Comparison of ENCODE assay signal across 26 cellular contexts in the genomic region with DNA sequence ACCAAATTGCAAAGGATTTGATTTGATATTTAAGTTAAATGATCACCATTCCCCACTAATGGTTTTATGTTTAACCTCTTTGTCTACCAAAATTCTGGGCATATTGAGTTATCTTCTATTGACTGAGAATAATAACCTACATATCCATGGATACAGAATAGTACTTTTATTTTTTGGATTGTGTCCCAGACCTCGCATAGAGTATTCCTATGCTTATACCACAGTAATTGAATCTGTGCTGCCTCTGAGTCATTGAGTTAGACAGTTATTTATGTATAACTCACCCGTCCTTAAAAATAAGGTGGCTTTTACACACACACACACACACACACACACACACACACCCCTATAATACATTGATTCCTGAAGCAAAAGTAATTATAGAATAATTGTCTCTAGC.
DNase-seq lines count a peak whose midpoint lies in the region; ATAC-seq and TF ChIP-seq lines count a peak whose summit lies in the region.
"Had no signal": no experiment of that assay in that cellular context is flagged by ENCODE, and none has a peak within 500 bp of the region (broad histone marks: within the 10 kb centered on the region; RNA-seq: fewer than 3 reads in every experiment).

No MANE protein-coding gene starts in this region.

- H3K36me3 Mint-ChIP-seq in MCF 10A (ENCODE audit: insufficient read depth, unreplicated experiment), result no peaks in the 10 kb centered on the region
- H3K36me3 Mint-ChIP-seq in activated CD8-positive, alpha-beta T cell treated with anti-CD3 and anti-CD28 coated beads, Interleukin-2, amount 10 ng/mL, durations not matched to agents 7 days and 5 days (ENCODE audit: low read depth), result no peaks in the 10 kb centered on the region
- H3K36me3 Mint-ChIP-seq: IgD-negative memory B cell; natural killer cell; stimulated activated memory B cell treated with anti-CD40 and anti-IgM and Interleukin-4, amounts not matched to agents 10 μg/mL and 1 μg/mL and 100 μg/mL, for 72 hours had no signal

- no TSS peak for BruUV-seq in MCF 10A (replicated peaks; lab: Mats Ljungman, UMichigan)

- H3K4me3 ChIP-seq in breast epithelium, result no peak overlapping the region
- H3K4me3 ChIP-seq: BLaER1 treated with 17β-estradiol and CSF1 and Interleukin-3, amounts not matched to agents 10 nM and 100 nM; gastroesophageal sphincter; testis had no signal

- POLR2A ChIA-PET in MCF 10A (lab: Yijun Ruan, JAX), result no interaction called here
- POLR2A ChIA-PET in activated CD8-positive, alpha-beta T cell treated with anti-CD3 and anti-CD28 coated beads, Interleukin-2, amount 10 ng/mL, durations not matched to agents 7 days and 5 days (lab: Charles Lee), result no interaction called here

- CTCF ChIA-PET in MCF 10A (lab: Yijun Ruan, JAX), result no interaction called here
- CTCF ChIA-PET in activated CD8-positive, alpha-beta T cell treated with anti-CD3 and anti-CD28 coated beads, Interleukin-2, amount 10 ng/mL, durations not matched to agents 7 days and 5 days (lab: Charles Lee), result no interaction called here

- peaks cover 6% of the 10 kb centered on the region for H3K4me1 Mint-ChIP-seq in MCF 10A (ENCODE audit: insufficient read depth, unreplicated experiment)
- H3K4me1 Mint-ChIP-seq in activated CD8-positive, alpha-beta T cell treated with anti-CD3 and anti-CD28 coated beads, Interleukin-2, amount 10 ng/mL, durations not matched to agents 7 days and 5 days (ENCODE audit: low read depth), result no peaks in the 10 kb centered on the region
- H3K4me1 Mint-ChIP-seq: IgD-negative memory B cell; mesothelial cell of epicardium; natural killer cell; stimulated activated memory B cell treated with anti-CD40 and anti-IgM and Interleukin-4, amounts not matched to agents 10 μg/mL and 1 μg/mL and 100 μg/mL, for 72 hours had no signal

- peaks cover 8 to 10% of the 10 kb centered on the region in 2 donors for H3K9me3 ChIP-seq in breast epithelium
- H3K9me3 ChIP-seq: testis had no signal

- DNase-seq in MCF 10A (ENCODE audit: unreplicated experiment) (peak; percentile 43), breast epithelium (ENCODE audit: low spot score in 2 of 2) (no peak), SHP77 treated with DMSO at 0.1 percent for 48 hours (lab: John Stamatoyannopoulos, UW) (peak; percentile 2), fibroblast of peridontal ligament (ENCODE audit: extremely low read depth) (peak; percentile 0), hepatic stellate cell (ENCODE audit: low spot score) (no peak), NCI-H2227 treated with DMSO at 0.1 percent for 48 hours (lab: John Stamatoyannopoulos, UW) (no peak)
- no peak for DNase-seq in activated CD8-positive, alpha-beta T cell treated with anti-CD3 and anti-CD28 coated beads, Interleukin-2, amount 10 ng/mL, durations not matched to agents 7 days and 5 days
- DNase-seq: ACHN; activated CD4-positive, alpha-beta T cell treated with anti-CD3 and anti-CD28 coated beads for 4 hours; dermis blood vessel endothelial cell; HCEC 1CT; left colon; natural killer cell; NCI-H187; NCI-H524; Right ventricle myocardium superior; testis had no signal

- intact Hi-C loops in MCF 10A (cut with micrococcal nuclease) (no loop called here), breast epithelium (cut with DNase I; ENCODE audit: low total_unique reads) (no loop called here)

- no peak overlapping the region for H3K27ac ChIP-seq in breast epithelium
- H3K27ac ChIP-seq: BLaER1 treated with 17β-estradiol and CSF1 and Interleukin-3, amounts not matched to agents 10 nM and 100 nM; gastroesophageal sphincter; parathyroid adenoma; testis had no signal

- TF ChIP-seq CTCF in MCF 10A (IDR thresholded peaks at IDR 0.05; ENCODE audit: unreplicated experiment) (no peak), breast epithelium (IDR thresholded peaks at IDR 0.05) (no peak)

- no peaks in the 10 kb centered on the region for H3K36me3 ChIP-seq in breast epithelium
- H3K36me3 ChIP-seq: BLaER1 treated with 17β-estradiol and CSF1 and Interleukin-3, amounts not matched to agents 10 nM and 100 nM; gastroesophageal sphincter had no signal

- H3K27ac Mint-ChIP-seq in MCF 10A (ENCODE audit: low read depth, unreplicated experiment), result peak overlapping the region; percentile 44
- H3K27ac Mint-ChIP-seq in activated CD8-positive, alpha-beta T cell treated with anti-CD3 and anti-CD28 coated beads, Interleukin-2, amount 10 ng/mL, durations not matched to agents 7 days and 5 days, result no peak overlapping the region
- H3K27ac Mint-ChIP-seq: activated naive CD4-positive, alpha-beta T cell treated with anti-CD3 and anti-CD28 coated beads, Interleukin-2, amount 50 U/mL, for 72 hours; activated T-helper 1 cell treated with anti-CD3 and anti-CD28 coated beads, Interleukin-12 subunit alpha, Interleukin-12 subunit beta, Interleukin-2, Interleukin-4 antibody, amounts not matched to agents 30 ng/mL and 10 ng/mL and 1 ng/mL, durations not matched to agents 14 hours and 24 hours and 36 hours; IgD-negative memory B cell; mesothelial cell of epicardium; natural killer cell; stimulated activated memory B cell treated with anti-CD40 and anti-IgM and Interleukin-4, amounts not matched to agents 10 μg/mL and 1 μg/mL and 100 μg/mL, for 72 hours had no signal

- H3K4me3 Mint-ChIP-seq in MCF 10A (ENCODE audit: unreplicated experiment), result no peak overlapping the region
- H3K4me3 Mint-ChIP-seq in activated CD8-positive, alpha-beta T cell treated with anti-CD3 and anti-CD28 coated beads, Interleukin-2, amount 10 ng/mL, durations not matched to agents 7 days and 5 days, result no peak overlapping the region
- H3K4me3 Mint-ChIP-seq: activated T-helper 1 cell treated with anti-CD3 and anti-CD28 coated beads, Interleukin-12 subunit alpha, Interleukin-12 subunit beta, Interleukin-2, Interleukin-4 antibody, amounts not matched to agents 30 ng/mL and 10 ng/mL and 1 ng/mL, durations not matched to agents 14 hours and 24 hours and 36 hours; IgD-negative memory B cell; mesothelial cell of epicardium; natural killer cell; stimulated activated memory B cell treated with anti-CD40 and anti-IgM and Interleukin-4, amounts not matched to agents 10 μg/mL and 1 μg/mL and 100 μg/mL, for 72 hours had no signal

- H3K4me1 ChIP-seq in breast epithelium, result no peaks in the 10 kb centered on the region
- H3K4me1 ChIP-seq: parathyroid adenoma, testis had no signal

- ATAC-seq in GM18519 (IDR thresholded peaks at IDR 0.05; ENCODE audit: low FRiP score, unreplicated experiment), result no peak
- ATAC-seq in activated CD8-positive, alpha-beta T cell treated with anti-CD3 and anti-CD28 coated beads, Interleukin-2, amount 10 ng/mL, durations not matched to agents 7 days and 5 days, result no peak
- ATAC-seq: activated naive CD4-positive, alpha-beta T cell treated with anti-CD3 and anti-CD28 coated beads, Interleukin-2, amount 50 U/mL, for 72 hours; gastroesophageal sphincter; left colon; natural killer cell; stimulated activated memory B cell treated with anti-CD40 and anti-IgM and Interleukin-4, amounts not matched to agents 10 μg/mL and 1 μg/mL and 100 μg/mL, for 72 hours had no signal

- no peaks in the 10 kb centered on the region for H3K27me3 Mint-ChIP-seq in MCF 10A (ENCODE audit: insufficient read depth, unreplicated experiment)
- no peaks in the 10 kb centered on the region for H3K27me3 Mint-ChIP-seq in activated CD8-positive, alpha-beta T cell treated with anti-CD3 and anti-CD28 coated beads, Interleukin-2, amount 10 ng/mL, durations not matched to agents 7 days and 5 days (ENCODE audit: low read depth)
- H3K27me3 Mint-ChIP-seq: IgD-negative memory B cell; stimulated activated memory B cell treated with anti-CD40 and anti-IgM and Interleukin-4, amounts not matched to agents 10 μg/mL and 1 μg/mL and 100 μg/mL, for 72 hours had no signal

- no peak for TF ChIP-seq POLR2A in breast epithelium (IDR thresholded peaks at IDR 0.05)

- H3K9me3 Mint-ChIP-seq in MCF 10A (ENCODE audit: unreplicated experiment), result peaks cover 8% of the 10 kb centered on the region
- H3K9me3 Mint-ChIP-seq in activated CD8-positive, alpha-beta T cell treated with anti-CD3 and anti-CD28 coated beads, Interleukin-2, amount 10 ng/mL, durations not matched to agents 7 days and 5 days (ENCODE audit: insufficient read depth), result peaks cover 14% of the 10 kb centered on the region

- H3K27me3 ChIP-seq in breast epithelium, result no peaks in the 10 kb centered on the region
- H3K27me3 ChIP-seq: BLaER1 treated with 17β-estradiol and CSF1 and Interleukin-3, amounts not matched to agents 10 nM and 100 nM; gastroesophageal sphincter; testis had no signal

Comparison
In these comparisons a context has a peak if more than half of its experiments do, and no peak if none do; other contexts are left out.
1. DNase-seq: peak in MCF 10A (single experiment), SHP77 treated with DMSO at 0.1 percent for 48 hours (single experiment) and fibroblast of peridontal ligament (single experiment); none in breast epithelium (0 of 2), hepatic stellate cell (single experiment), NCI-H2227 treated with DMSO at 0.1 percent for 48 hours (single experiment) and activated CD8-positive, alpha-beta T cell treated with anti-CD3 and anti-CD28 coated beads, Interleukin-2, amount 10 ng/mL, durations not matched to agents 7 days and 5 days (single experiment).